ENCODE assay signal across 29 cellular contexts in genomic region chr13:110546389-110546788, GRCh38. TPM values are rescaled to one million over a fixed set of nuclear protein-coding genes. Genes with fewer than 3 reads are reported as not detected.
A peak's percentile ranks its signal among the peaks of the same experiment; 100 is the strongest.
DNase-seq lines count a peak whose midpoint lies in the region; ATAC-seq, FAIRE-seq and TF ChIP-seq lines count a peak whose summit lies in the region.
"Had no signal": no experiment of that assay in that cellular context is flagged by ENCODE, and none has a peak within 500 bp of the region (broad histone marks: within the 10 kb centered on the region; RNA-seq: fewer than 3 reads in every experiment).

No MANE protein-coding gene starts in this region.

- H3K27me3 ChIP-seq in liver (ENCODE audit: control insufficient read depth in 4 of 4, insufficient read depth in 4 of 4, low read length in 3 of 4) (no peaks in the 10 kb centered on the region), HepG2 (ENCODE audit: control insufficient read depth in 1 of 2, insufficient read depth in 2 of 2, low read length in 2 of 2) (no peaks in the 10 kb centered on the region), brain microvascular endothelial cell (replicated peaks) (no peaks in the 10 kb centered on the region), mucosa of rectum (ENCODE audit: control insufficient read depth in 2 of 2, insufficient read depth in 2 of 2, low read length in 2 of 2) (no peaks in the 10 kb centered on the region), upper lobe of right lung (no peaks in the 10 kb centered on the region)
- H3K27me3 ChIP-seq: BLaER1, foreskin keratinocyte had no signal

- ATAC-seq in HepG2 (no peak), upper lobe of right lung (no peak)
- ATAC-seq: activated CD4-positive, alpha-beta T cell treated with anti-CD3 and anti-CD28 coated beads for 36 hours; GM23338; natural killer cell treated with Interleukin-12 subunit alpha and Interleukin-12 subunit beta and Interleukin-15 and Interleukin-18, amount 100 ng/mL, for 72 hours; T-cell had no signal

- H3K36me3 ChIP-seq in liver (ENCODE audit: control insufficient read depth in 4 of 4, insufficient read depth in 3 of 4, low read depth in 1 of 4, low read length in 3 of 4) (peaks cover 0 to 3% (median 0%) of the 10 kb centered on the region in 4 donors), HepG2 (replicated peaks in 1 of 2; ENCODE audit: control insufficient read depth in 1 of 2, insufficient read depth in 2 of 2, low read length in 2 of 2) (peaks cover 5 to 20% of the 10 kb centered on the region in 2 experiments; a peak in 2 of 5 replicates), brain microvascular endothelial cell (replicated peaks) (no peaks in the 10 kb centered on the region), mucosa of rectum (ENCODE audit: control insufficient read depth in 2 of 2, insufficient read depth in 2 of 2, low read length in 2 of 2) (peaks cover 0 to 2% of the 10 kb centered on the region in 2 donors), upper lobe of right lung (no peaks in the 10 kb centered on the region)

- FAIRE-seq in HepG2 (lab: Jason Lieb, UNC): no peak
- FAIRE-seq: G401.6 had no signal

- POLR2A ChIA-PET in HepG2 (lab: Yijun Ruan, JAX): interaction anchor here (0.9 to 2.0 kb wide), 3 partner anchors 9 to 15 kb away, joined by 3 to 9 read pairs (median 6); partner anchors contain the start of gene RAB20

- TF ChIP-seq POLR2A in HepG2 (IDR thresholded peaks at IDR 0.05; ENCODE audit: insufficient read depth in 1 of 2, low read depth in 2 of 2, low read length in 2 of 2): no peak

- CTCF ChIA-PET in HepG2 (lab: Yijun Ruan, JAX; ENCODE audit: low intra/inter-chr PET ratio, low total read pairs): no interaction called here

- DNase-seq in HepG2 (ENCODE audit: low spot score) (no peak), brain microvascular endothelial cell (no peak), upper lobe of right lung (no peak), NCI-H526 (lab: John Stamatoyannopoulos, UW) (no peak), NCI-H146 treated with DMSO at 0.1 percent for 48 hours (lab: John Stamatoyannopoulos, UW; ENCODE audit: unreplicated experiment) (no peak), NCI-H1417 treated with DMSO at 0.1 percent for 48 hours (lab: John Stamatoyannopoulos, UW) (no peak)
- DNase-seq: ACHN; activated CD4-positive, alpha-beta T cell treated with anti-CD3 and anti-CD28 coated beads for 36 hours; activated effector memory CD4-positive, alpha-beta T cell treated with Interleukin-2 at 50 U/mL for 16 hours; DMS153; hippocampal formation; immature natural killer cell; KG1; midbrain; NCI-H1436 treated with DMSO at 0.1 percent for 48 hours; NCI-H2107; NCI-H446; OCI-M1; retina; SIG-M5; stimulated activated CD4-positive, alpha-beta T cell treated with anti-CD3 and anti-CD28 coated beads, Interleukin-2, amount 100 ng/mL, for 48 hours; T-cell had no signal

- H3K9me3 ChIP-seq in liver (ENCODE audit: control insufficient read depth in 4 of 4, low read length in 3 of 4) (no peaks in the 10 kb centered on the region), HepG2 (ENCODE audit: low read length) (no peaks in the 10 kb centered on the region), mucosa of rectum (ENCODE audit: control insufficient read depth in 2 of 2, low read length in 2 of 2) (no peaks in the 10 kb centered on the region), upper lobe of right lung (no peaks in the 10 kb centered on the region)

- H4K20me1 ChIP-seq in HepG2 (ENCODE audit: insufficient read depth, low read length): peaks cover 14% of the 10 kb centered on the region; the same call in 1 of the 2 replicates

- no peak overlapping the region for H3K9ac ChIP-seq in liver (ENCODE audit: low read depth in 1 of 2, low read length in 2 of 2)
- no peak overlapping the region for H3K9ac ChIP-seq in HepG2 (ENCODE audit: insufficient read depth, low read depth, low read length)
- no peak overlapping the region for H3K9ac ChIP-seq in mucosa of rectum (ENCODE audit: low read depth in 1 of 2, low read length in 2 of 2)
- H3K9ac ChIP-seq: BLaER1 had no signal

- H3K4me3 ChIP-seq in liver (ENCODE audit: low read depth in 1 of 3, low read length in 3 of 3) (no peak overlapping the region), HepG2 (replicated peaks in 1 of 3; ENCODE audit: insufficient read depth in 1 of 3, low read depth in 2 of 3, low read length in 3 of 3) (no peak overlapping the region), brain microvascular endothelial cell (ENCODE audit: low read depth, low read length) (no peak overlapping the region), mucosa of rectum (ENCODE audit: low read length in 2 of 2) (no peak overlapping the region), upper lobe of right lung (no peak overlapping the region)
- H3K4me3 ChIP-seq: BLaER1, GM23338 had no signal

- no TSS peak for BruUV-seq in HepG2 (replicated peaks; lab: Mats Ljungman, UMichigan)

- intact Hi-C loops in HepG2 (cut with micrococcal nuclease; ENCODE audit: unreplicated experiment) (no loop called here), upper lobe of right lung (cut with DNase I) (no loop called here)

- peaks cover 48% of the 10 kb centered on the region for H3K79me2 ChIP-seq in HepG2 (ENCODE audit: insufficient read depth, low read length)

- no peak overlapping the region for H3K4me2 ChIP-seq in HepG2 (ENCODE audit: low read depth, low read length)
- H3K4me2 ChIP-seq: BLaER1, GM23338 had no signal

- H2AFZ ChIP-seq in HepG2 (ENCODE audit: low read length): no peak overlapping the region
- H2AFZ ChIP-seq: GM23338 had no signal

- H3K4me1 ChIP-seq in liver (ENCODE audit: control insufficient read depth in 4 of 4, insufficient read depth in 4 of 4, low read length in 3 of 4) (peaks cover 4 to 28% (median 14%) of the 10 kb centered on the region in 4 donors), HepG2 (ENCODE audit: insufficient read depth, low read length) (peaks cover 26% of the 10 kb centered on the region), mucosa of rectum (ENCODE audit: control insufficient read depth in 2 of 2, insufficient read depth in 2 of 2, low read length in 2 of 2) (peaks cover 17 to 20% of the 10 kb centered on the region in 2 donors), upper lobe of right lung (peaks cover 25% of the 10 kb centered on the region)
- H3K4me1 ChIP-seq: foreskin keratinocyte had no signal

- no peak for TF ChIP-seq RAD21 in liver (IDR thresholded peaks at IDR 0.05)
- TF ChIP-seq RAD21 in HepG2 (CRISPR knock-in tag; IDR thresholded peaks at IDR 0.05): no peak

- H3K27ac ChIP-seq in liver (ENCODE audit: low read depth in 1 of 2, low read length in 2 of 2) (peak overlapping the region; percentile 7 to 33), HepG2 (ENCODE audit: extremely low read length, insufficient read depth, low read length) (no peak overlapping the region), brain microvascular endothelial cell (peak overlapping the region; percentile 14), mucosa of rectum (ENCODE audit: low read depth in 2 of 2, low read length in 2 of 2) (peak overlapping the region; percentile 35 to 68), upper lobe of right lung (peak overlapping the region; percentile 30)
- H3K27ac ChIP-seq: BLaER1, foreskin keratinocyte had no signal

- 90% methylated on average over 4 of the region's 4 CpGs for WGBS in liver
- WGBS in HepG2 (ENCODE audit: low lambda C conversion rate): 96% methylated on average over 4 of the region's 4 CpGs

- TF ChIP-seq CTCF in liver (IDR thresholded peaks at IDR 0.05; ENCODE audit: low read depth, low read length, missing input control): no peak
- no peak for TF ChIP-seq CTCF in HepG2 (CRISPR knock-in tag; IDR thresholded peaks at IDR 0.05)
- TF ChIP-seq CTCF in brain microvascular endothelial cell (IDR thresholded peaks at IDR 0.05; ENCODE audit: low read depth, low read length, missing control alignments): no peak
- TF ChIP-seq CTCF in upper lobe of right lung (IDR thresholded peaks at IDR 0.05): no peak

- no peak for TF ChIP-seq EP300 in HepG2 (IDR thresholded peaks at IDR 0.05; ENCODE audit: low read depth in 2 of 2, low read length in 2 of 2)
- TF ChIP-seq EP300 in HepG2 (CRISPR knock-in tag; IDR thresholded peaks at IDR 0.05; ENCODE audit: borderline replicate concordance): no peak

- in situ Hi-C loops in HepG2 (cut with HindIII; ENCODE audit: extremely low pct_ligation_motif_present, low pct_unique_long_range_greater_than_20kb) (no loop called here), brain microvascular endothelial cell (cut with HindIII; ENCODE audit: low pct_ligation_motif_present, low sequenced_read_pairs) (no loop called here)

TF ChIP-seq in liver, 16 proteins besides CTCF, POLR2A, EP300 and RAD21 (continues in another document):
- no peak for TF ChIP-seq GABPA (IDR thresholded peaks at IDR 0.05 in 1 of 2, conservative IDR thresholded peaks at IDR 0.05 in 1 of 2)
- no peak for TF ChIP-seq TAF1 (conservative IDR thresholded peaks at IDR 0.05)

TF ChIP-seq in HepG2, 621 proteins besides CTCF, POLR2A, EP300 and RAD21 (continues in another document):
- TF ChIP-seq ZNF788 (CRISPR knock-in tag; IDR thresholded peaks at IDR 0.05; ENCODE audit: borderline replicate concordance): no peak
- no peak for TF ChIP-seq HMG20B (CRISPR knock-in tag; conservative IDR thresholded peaks at IDR 0.05)

RNA-seq across cellular contexts. Expression of gene RAB20, which starts 15.1 kb away (rescaled TPM):
- total RNA-seq in liver (10 to 100 TPM in 1 of 2 donors, 1 to 10 TPM in 1; 9.8 to 31.0 TPM), HepG2 (2016; rRNA removed; fragmentation: Illumina TruSeq; extraction: Trizol) (15.2 and 15.6 TPM in 2 replicates), upper lobe of right lung (52.4 TPM)
- polyA plus RNA-seq in liver (10 to 100 TPM; 19.3 to 36.9 TPM), HepG2 (2011; rRNA removed) (27.3 and 30.5 TPM in 2 replicates)
- total RNA-seq in HepG2 (2016; cell fraction: cytosol; rRNA removed; fragmentation: Illumina TruSeq; extraction: Trizol; ENCODE audit: low read depth): 5.8 and 6.2 TPM in 2 replicates
- 13.5 and 15.3 TPM in 2 replicates for total RNA-seq in HepG2 (2016; cell fraction: insoluble cytoplasmic fraction; rRNA removed; fragmentation: Illumina TruSeq; extraction: Trizol)
- 12.0 and 13.1 TPM in 2 replicates for total RNA-seq in HepG2 (2016; cell fraction: membrane; rRNA removed; fragmentation: Illumina TruSeq; extraction: Trizol)
- 6.5 and 7.9 TPM in 2 replicates for total RNA-seq in HepG2 (2016; cell fraction: nucleus; rRNA removed; fragmentation: Illumina TruSeq; extraction: Trizol)
- polyA plus RNA-seq in HepG2 (2011; cell fraction: cytosol; rRNA removed): 28.4 and 39.0 TPM in 2 replicates
- 12.0 and 13.8 TPM in 2 replicates for polyA plus RNA-seq in HepG2 (2011; cell fraction: nucleus; rRNA removed)
- polyA plus RNA-seq in HepG2 (2012): 14.6 and 20.9 TPM in 2 replicates
- polyA plus RNA-seq in HepG2 (2016; cell fraction: cytosol; fragmentation: Illumina TruSeq; extraction: Trizol; ENCODE audit: low read depth): 4.5 and 5.9 TPM in 2 replicates
- polyA plus RNA-seq in HepG2 (2016; cell fraction: insoluble cytoplasmic fraction; fragmentation: Illumina TruSeq; extraction: Trizol; ENCODE audit: low read depth): 13.3 and 15.2 TPM in 2 replicates
- polyA plus RNA-seq in HepG2 (2016; cell fraction: membrane; fragmentation: Illumina TruSeq; extraction: Trizol; ENCODE audit: low read depth): 7.5 and 8.5 TPM in 2 replicates
- polyA plus RNA-seq in HepG2 (2016; cell fraction: nucleus; fragmentation: Illumina TruSeq; extraction: Trizol; ENCODE audit: insufficient read depth, low read depth): 9.6 and 9.8 TPM in 2 replicates
- 7.5 and 23.0 TPM in 2 replicates for polyA minus RNA-seq in HepG2 (2011; rRNA and poly(A)+ RNA removed; ENCODE audit: low replicate concordance)
- 12.6 and 15.1 TPM in 2 replicates for polyA minus RNA-seq in HepG2 (2011; cell fraction: cytosol; rRNA and poly(A)+ RNA removed)
- 8.2 TPM in 2 replicates for polyA minus RNA-seq in HepG2 (2011; cell fraction: nucleus; rRNA and poly(A)+ RNA removed)
